In genomic region chr2:240135706-240136012, GRCh38 we compare ENCODE assay signal across 1 cellular context.
TF ChIP-seq lines count a peak whose summit lies in the region.

No MANE protein-coding gene starts in this region.

TF ChIP-seq in GM12878, 131 proteins besides CTCF, POLR2A, EP300 and RAD21 (continued from another document):
- TF ChIP-seq ZNF687 (IDR thresholded peaks at IDR 0.05) (no peak), NFIC (IDR thresholded peaks at IDR 0.05; ENCODE audit: low read depth, low read length) (no peak), ZBTB40 (IDR thresholded peaks at IDR 0.05; ENCODE audit: borderline replicate concordance) (no peak), TCF3 (IDR thresholded peaks at IDR 0.05; ENCODE audit: borderline replicate concordance, insufficient read depth, low read depth, low read length) (no peak)
